ENCODE assay signal across 7 cellular contexts in the genomic region with DNA sequence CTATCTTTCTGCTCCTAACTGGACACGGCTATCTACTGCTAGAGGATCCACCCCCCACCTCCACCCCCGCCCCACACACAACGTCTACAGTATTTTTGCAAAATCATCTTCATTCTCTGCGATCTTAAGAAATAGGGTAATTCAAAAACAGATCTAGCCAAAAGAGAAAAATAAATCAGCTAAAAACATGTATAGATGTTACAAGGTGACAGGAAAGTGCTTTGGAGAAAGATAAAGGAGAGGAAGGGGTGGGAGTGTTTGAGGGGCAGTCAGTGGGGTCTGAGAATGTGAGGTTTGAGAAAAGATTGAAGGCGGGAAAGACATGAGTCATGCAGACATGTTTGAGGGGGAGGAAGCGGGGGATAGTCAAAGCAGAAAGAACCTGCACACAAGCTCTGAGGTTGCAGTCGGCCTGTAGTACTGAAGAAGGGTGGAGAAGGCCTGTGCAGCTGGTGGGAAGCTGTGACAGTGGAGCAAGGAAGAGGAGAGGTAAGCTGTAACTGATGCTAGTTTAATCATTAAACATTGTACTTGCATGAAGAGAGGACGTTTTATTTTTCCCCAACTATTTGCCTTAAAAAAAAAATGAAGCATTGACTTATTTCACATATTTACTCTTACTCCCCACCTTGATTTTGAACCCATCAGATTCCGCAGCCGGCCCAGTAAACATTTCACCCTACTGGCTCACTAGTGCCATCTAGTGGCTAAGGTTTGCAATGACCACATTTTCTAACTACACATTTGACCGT.
DNase-seq lines count a peak whose midpoint lies in the region; ATAC-seq and TF ChIP-seq lines count a peak whose summit lies in the region.

No MANE protein-coding gene starts in this region.

- no peak overlapping the region for H3K9ac ChIP-seq in IMR-90 (ENCODE audit: low read depth, low read length)

- no peak overlapping the region for H3K4ac ChIP-seq in IMR-90 (ENCODE audit: low read depth, low read length)

- no peaks in the 10 kb centered on the region for H3K79me1 ChIP-seq in IMR-90 (ENCODE audit: low read depth in 1 of 2, low read length in 2 of 2)

- H4K5ac ChIP-seq in IMR-90 (ENCODE audit: low read depth, low read length): no peak overlapping the region

- no peak for TF ChIP-seq POLR2A in IMR-90 (IDR thresholded peaks at IDR 0.05; ENCODE audit: low read depth, low read length)

- no TSS peak for BruUV-seq in IMR-90 (replicated peaks; lab: Mats Ljungman, UMichigan)

- WGBS in IMR-90 (ENCODE audit: extremely low coverage in 2 of 2, insufficient read length in 1 of 2), 2 experiments: 74% methylated on average over 2 of the region's 11 CpGs; no CpG with 5 or more reads in 1 of the 2 experiments

- TF ChIP-seq CTCF in GM06990 (IDR thresholded peaks at IDR 0.05; ENCODE audit: insufficient read depth, low read length, poor library complexity, severe bottlenecking) (peak; percentile 85), IMR-90 (conservative IDR thresholded peaks at IDR 0.05; ENCODE audit: low read depth, low read length) (peak; percentile 81)

- no peak overlapping the region for H3K14ac ChIP-seq in IMR-90 (replicated peaks; ENCODE audit: low read depth, low read length)

- no peak overlapping the region for H2BK15ac ChIP-seq in IMR-90 (ENCODE audit: low read depth, low read length)

- H3K27ac ChIP-seq in IMR-90 (ENCODE audit: insufficient read depth, low read length): no peak overlapping the region

- no peak overlapping the region for H4K91ac ChIP-seq in IMR-90 (ENCODE audit: insufficient read depth, low read depth, low read length)

- peak; percentile 49 for TF ChIP-seq RAD21 in IMR-90 (IDR thresholded peaks at IDR 0.05; ENCODE audit: low read length)

- no peak overlapping the region for H2BK5ac ChIP-seq in IMR-90 (ENCODE audit: low read depth, low read length, poor library complexity, severe bottlenecking)

- H3K4me2 ChIP-seq in IMR-90 (ENCODE audit: low read depth, low read length): no peak overlapping the region

- H3K18ac ChIP-seq in IMR-90 (ENCODE audit: low read depth, low read length): no peak overlapping the region

- no peak overlapping the region for H2AK9ac ChIP-seq in IMR-90 (replicated peaks; ENCODE audit: low read depth, low read length, poor library complexity)

- H3K56ac ChIP-seq in IMR-90 (ENCODE audit: extremely low read depth, insufficient read depth, low read length): no peak overlapping the region

- no peak overlapping the region for H2AK5ac ChIP-seq in IMR-90 (ENCODE audit: low read depth, low read length)

- dilution Hi-C loops in IMR-90 (cut with HindIII; ENCODE audit: low sequenced_read_pairs, unreplicated experiment): no loop called here

- H3K9me3 ChIP-seq in IMR-90 (ENCODE audit: control insufficient read depth, insufficient read depth, low read length): no peaks in the 10 kb centered on the region

- no peaks in the 10 kb centered on the region for H3K4me1 ChIP-seq in IMR-90 (ENCODE audit: control insufficient read depth, insufficient read depth, low read length)

- no peak overlapping the region for H3K23ac ChIP-seq in IMR-90 (ENCODE audit: low read depth, low read length)

- no peaks in the 10 kb centered on the region for H3K9me1 ChIP-seq in IMR-90 (ENCODE audit: insufficient read depth, low read length)

- no peaks in the 10 kb centered on the region for H4K20me1 ChIP-seq in IMR-90 (ENCODE audit: insufficient read depth, low read length)

- H4K8ac ChIP-seq in IMR-90 (ENCODE audit: low read depth in 2 of 2, low read length in 2 of 2): no peak overlapping the region

- in situ Hi-C loops in IMR-90 (cut with MboI; ENCODE audit: low sequenced_read_pairs): loop anchor here (25.0 kb wide), 1 partner anchor 330 kb away; the partner anchor contains the start of gene ADGRB3

- intact Hi-C loops in IMR-90 (cut with micrococcal nuclease): loop anchor here (5.0 kb wide), 1 partner anchor 330 kb away; the partner anchor contains the start of gene ADGRB3
- intact Hi-C loops in left cardiac atrium (cut with DNase I): loop anchor here in 1 of 2 donors (10.0 kb wide), 1 partner anchor 333 kb away; the partner anchor contains the start of gene ADGRB3
- intact Hi-C loops in sciatic nerve (cut with DNase I): no loop called here

- H2BK120ac ChIP-seq in IMR-90 (ENCODE audit: low read depth, low read length): no peak overlapping the region

- DNase-seq in GM06990 (ENCODE audit: extremely low read depth, insufficient read length) (no peak), IMR-90 (peak; percentile 29), SHP77 (lab: John Stamatoyannopoulos, UW) (peak; percentile 32 to 33), left cardiac atrium (peak; percentile 48), sciatic nerve (ENCODE audit: low spot score) (peak; percentile 76)
- DNase-seq in activated naive CD4-positive, alpha-beta T cell treated with anti-CD3 and anti-CD28 coated beads, Interleukin-2, amount 50 U/mL, for 16 hours: peak; percentile 40

- ATAC-seq in GM21576 (IDR thresholded peaks at IDR 0.05; ENCODE audit: unreplicated experiment) (peak; percentile 84), IMR-90 (ENCODE audit: low read depth) (peak; percentile 72; the same call in 1 of the 2 replicates), left cardiac atrium (peak; percentile 55 to 68), sciatic nerve (peak; percentile 79)

- H2AFZ ChIP-seq in IMR-90 (replicated peaks; ENCODE audit: low read length, poor library complexity): peak overlapping the region; percentile 49

- H3K36me3 ChIP-seq in GM06990 (ENCODE audit: control insufficient read depth, insufficient read depth, low read length): no peaks in the 10 kb centered on the region
- H3K36me3 ChIP-seq in IMR-90 (ENCODE audit: control insufficient read depth, insufficient read depth, low read length): no peaks in the 10 kb centered on the region

- POLR2A ChIA-PET in IMR-90 (lab: Charles Lee; ENCODE audit: unreplicated experiment): no interaction called here

- H3K4me3 ChIP-seq in GM06990 (replicated peaks; ENCODE audit: low read depth, low read length) (no peak overlapping the region), IMR-90 (ENCODE audit: insufficient read depth, low read depth, low read length) (no peak overlapping the region)

- CTCF ChIA-PET in IMR-90 (lab: Yijun Ruan, JAX): interaction anchor here (0.6 to 1.1 kb wide), 3 partner anchors 8 to 21 kb away, joined by 3 read pairs; no protein-coding TSS in a partner anchor

- no peak overlapping the region for H2BK20ac ChIP-seq in IMR-90 (ENCODE audit: low read depth, low read length)

- H3K27me3 ChIP-seq in GM06990 (replicated peaks; ENCODE audit: control insufficient read depth, insufficient read depth, low read length) (no peaks in the 10 kb centered on the region), IMR-90 (ENCODE audit: control insufficient read depth, insufficient read depth, low read length) (no peaks in the 10 kb centered on the region)

TF ChIP-seq in IMR-90, 13 proteins besides CTCF, POLR2A, EP300 and RAD21:
- TF ChIP-seq SMC3 (IDR thresholded peaks at IDR 0.05; ENCODE audit: low read depth, low read length): peak; percentile 30
- TF ChIP-seq MXI1 (IDR thresholded peaks at IDR 0.05; ENCODE audit: borderline replicate concordance, low read depth, low read length): no peak
